In the genomic region with DNA sequence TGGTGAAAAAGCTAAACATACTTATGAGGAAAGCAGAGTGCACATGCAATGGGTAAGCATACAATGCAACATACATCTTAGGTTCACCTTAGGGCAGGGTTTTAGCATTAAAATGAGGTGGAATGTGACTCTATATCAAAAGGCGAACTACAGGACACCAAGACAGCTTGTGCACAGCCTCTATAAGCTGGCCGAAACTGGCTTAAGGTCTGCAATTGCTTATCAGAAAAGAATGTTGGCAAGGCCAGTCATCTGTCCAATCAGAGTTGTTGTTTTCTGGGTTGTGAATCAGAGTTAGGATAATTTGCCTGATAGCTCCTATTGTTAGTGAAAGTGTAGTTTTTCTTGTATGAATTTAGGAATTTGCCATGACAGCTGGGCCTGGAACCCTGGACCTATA, we compare ENCODE assay signal across 25 cellular contexts.
A peak's percentile ranks its signal among the peaks of the same experiment; 100 is the strongest.
DNase-seq lines count a peak whose midpoint lies in the region; ATAC-seq and TF ChIP-seq lines count a peak whose summit lies in the region.
"Had no signal": no experiment of that assay in that cellular context is flagged by ENCODE, and none has a peak within 500 bp of the region (broad histone marks: within the 10 kb centered on the region; RNA-seq: fewer than 3 reads in every experiment).

No MANE protein-coding gene starts in this region.

- H3K9me3 Mint-ChIP-seq in endodermal cell = no peaks in the 10 kb centered on the region

- CTCF ChIA-PET in RWPE1 (lab: Yijun Ruan, JAX) = no interaction called here

- no peaks in the 10 kb centered on the region for H3K36me3 Mint-ChIP-seq in endodermal cell (ENCODE audit: low read depth)
- H3K36me3 Mint-ChIP-seq: T-cell had no signal

- POLR2A ChIA-PET in RWPE1 (lab: Yijun Ruan, JAX; ENCODE audit: low non-redundant PET) = no interaction called here

- TF ChIP-seq CTCF in RWPE1 (conservative IDR thresholded peaks at IDR 0.05; ENCODE audit: low read depth) (no peak), endodermal cell (conservative IDR thresholded peaks at IDR 0.05) (no peak), colonic mucosa (IDR thresholded peaks at IDR 0.05) (no peak)

- ATAC-seq in HG03342 (IDR thresholded peaks at IDR 0.05; ENCODE audit: unreplicated experiment) = no peak
- no peak for ATAC-seq in stimulated activated naive CD8-positive, alpha-beta T cell treated with anti-CD3 and anti-CD28 coated beads, Interleukin-15, Interleukin-2, amounts not matched to agents 100 U/mL and 50 U/mL, for 24 hours
- ATAC-seq: activated T-cell treated with anti-CD3 and anti-CD28 coated beads, Interleukin-2, amount 50 U/mL, for 72 hours; effector memory CD8-positive, alpha-beta T cell; left ventricle myocardium superior; right cardiac atrium; T-cell had no signal

- H3K27me3 Mint-ChIP-seq in endodermal cell (ENCODE audit: insufficient read depth) = no peaks in the 10 kb centered on the region
- H3K27me3 Mint-ChIP-seq: effector memory CD8-positive, alpha-beta T cell; T-cell had no signal

- H3K4me3 Mint-ChIP-seq in endodermal cell = no peak overlapping the region
- H3K4me3 Mint-ChIP-seq: activated naive CD4-positive, alpha-beta T cell treated with anti-CD3 and anti-CD28 coated beads for 36 hours; activated T-cell treated with anti-CD3 and anti-CD28 coated beads, Interleukin-2, amount 50 U/mL, for 72 hours; effector memory CD8-positive, alpha-beta T cell; T-cell had no signal

- in situ Hi-C loops in ACHN (cut with HindIII; ENCODE audit: low pct_ligation_motif_present, low pct_unique_long_range_greater_than_20kb, low sequenced_read_pairs) = no loop called here

- peaks cover 9% of the 10 kb centered on the region for H3K4me1 ChIP-seq in endodermal cell (ENCODE audit: control insufficient read depth, insufficient read depth, low read length)
- no peaks in the 10 kb centered on the region for H3K4me1 ChIP-seq in colonic mucosa
- H3K4me1 ChIP-seq: BE2C, upper lobe of left lung had no signal

- H3K27ac Mint-ChIP-seq in endodermal cell = no peak overlapping the region
- H3K27ac Mint-ChIP-seq: activated naive CD4-positive, alpha-beta T cell treated with anti-CD3 and anti-CD28 coated beads for 36 hours; activated T-cell treated with anti-CD3 and anti-CD28 coated beads, Interleukin-2, amount 50 U/mL, for 72 hours; effector memory CD8-positive, alpha-beta T cell; T-cell had no signal

- WGBS in endodermal cell (ENCODE audit: insufficient coverage in 1 of 2, insufficient read length in 1 of 2), 2 experiments = 86 to 90% methylated on average over 2 of the region's 2 CpGs

- H3K4me3 ChIP-seq in endodermal cell (ENCODE audit: low read length) = no peak overlapping the region
- no peak overlapping the region for H3K4me3 ChIP-seq in colonic mucosa
- H3K4me3 ChIP-seq: PC-9, upper lobe of left lung had no signal

- peak; percentile 53 for DNase-seq in ACHN
- peak; percentile 5 for DNase-seq in RWPE1 (ENCODE audit: low spot score)
- no peak for DNase-seq in endodermal cell
- peak; percentile 70 for DNase-seq in kidney tubule cell (ENCODE audit: low spot score)
- DNase-seq in colonic mucosa = no peak
- DNase-seq in stimulated activated naive CD8-positive, alpha-beta T cell treated with anti-CD3 and anti-CD28 coated beads, Interleukin-15, Interleukin-2, amounts not matched to agents 100 U/mL and 50 U/mL, for 24 hours = no peak
- DNase-seq in AG08395 (ENCODE audit: low spot score) = no peak
- DNase-seq: activated CD4-positive, alpha-beta T cell treated with anti-CD3 and anti-CD28 coated beads for 4 hours; activated naive CD4-positive, alpha-beta T cell treated with anti-CD3 and anti-CD28 coated beads for 36 hours; activated T-cell treated with anti-CD3 and anti-CD28 coated beads, Interleukin-2, amount 50 U/mL, for 72 hours; amygdala; BE2C; DND-41; effector memory CD8-positive, alpha-beta T cell; glutamatergic neuron; left ventricle myocardium superior; NCI-H1092; NCI-H187 treated with DMSO at 0.1 percent for 48 hours; NCI-H748 treated with DMSO at 0.1 percent for 48 hours; nucleus accumbens; PC-9; right cardiac atrium; T-cell; upper lobe of left lung had no signal

- H3K27me3 ChIP-seq in endodermal cell (ENCODE audit: control insufficient read depth, insufficient read depth, low read length, poor library complexity, severe bottlenecking) = no peaks in the 10 kb centered on the region
- H3K27me3 ChIP-seq in colonic mucosa = no peaks in the 10 kb centered on the region
- H3K27me3 ChIP-seq: BE2C, upper lobe of left lung had no signal

- H3K36me3 ChIP-seq in endodermal cell (ENCODE audit: control insufficient read depth, insufficient read depth, low read length) = no peaks in the 10 kb centered on the region
- H3K36me3 ChIP-seq in colonic mucosa = no peaks in the 10 kb centered on the region
- H3K36me3 ChIP-seq: BE2C, upper lobe of left lung had no signal

- no peak overlapping the region for H3K9ac ChIP-seq in endodermal cell (ENCODE audit: extremely low read depth, low read length, poor library complexity, severe bottlenecking)
- no peak overlapping the region for H3K9ac ChIP-seq in colonic mucosa (ENCODE audit: low read depth in 2 of 2, low read length in 2 of 2)

- peaks cover 50% of the 10 kb centered on the region for H3K4me1 Mint-ChIP-seq in endodermal cell
- H3K4me1 Mint-ChIP-seq: T-cell had no signal

- intact Hi-C loops in colonic mucosa (cut with DNase I) = no loop called here

- no peaks in the 10 kb centered on the region for H3K9me3 ChIP-seq in endodermal cell (ENCODE audit: control insufficient read depth, low read length)
- no peaks in the 10 kb centered on the region for H3K9me3 ChIP-seq in colonic mucosa
- H3K9me3 ChIP-seq: BE2C, upper lobe of left lung had no signal

- H3K27ac ChIP-seq in RWPE1 (no peak overlapping the region), endodermal cell (ENCODE audit: low read depth, low read length) (peak overlapping the region; percentile 12), colonic mucosa (no peak overlapping the region)
- H3K27ac ChIP-seq: PC-9, upper lobe of left lung had no signal

Comparison
In these comparisons a context has a peak if more than half of its experiments do, and no peak if none do; other contexts are left out.
1. DNase-seq: peak in ACHN (single experiment), RWPE1 (single experiment) and kidney tubule cell (single experiment); none in endodermal cell (single experiment), colonic mucosa (single experiment), stimulated activated naive CD8-positive, alpha-beta T cell treated with anti-CD3 and anti-CD28 coated beads, Interleukin-15, Interleukin-2, amounts not matched to agents 100 U/mL and 50 U/mL, for 24 hours (single experiment) and AG08395 (single experiment).